ENCODE assay signal across 23 cellular contexts in genomic region chr20:6855074-6855473, GRCh38.
"Had no signal": no experiment of that assay in that cellular context is flagged by ENCODE, and none has a peak within 500 bp of the region (broad histone marks: within the 10 kb centered on the region; RNA-seq: fewer than 3 reads in every experiment).

No MANE protein-coding gene starts in this region.

- DNase-seq: activated CD4-positive, alpha-beta T cell treated with anti-CD3 and anti-CD28 coated beads, Interleukin-2, amount 10 ng/mL, durations not matched to agents 24 days and 14 days; activated CD8-positive, alpha-beta memory T cell treated with anti-CD3 and anti-CD28 coated beads, Interleukin-2, amount 10 ng/mL, durations not matched to agents 7 days and 5 days; activated CD8-positive, alpha-beta T cell treated with anti-CD3 and anti-CD28 coated beads for 36 hours; activated effector memory CD4-positive, alpha-beta T cell treated with anti-CD3 and anti-CD28 coated beads, Interleukin-2, amount 50 U/mL, for 16 hours; activated naive CD4-positive, alpha-beta T cell treated with anti-CD3 and anti-CD28 coated beads, Interleukin-2, amount 10 ng/mL, durations not matched to agents 7 days and 5 days; activated T-cell treated with anti-CD3 and anti-CD28 coated beads for 4 hours; amygdala; esophagus squamous epithelium; gastrocnemius medialis; hippocampal formation; left ventricle myocardium inferior; mammary epithelial cell; midbrain; ovary; right cardiac atrium; stimulated activated CD4-positive, alpha-beta T cell treated with anti-CD3 and anti-CD28 coated beads, Interleukin-4, amount 100 ng/mL, for 24 hours; stimulated activated naive CD4-positive, alpha-beta T cell treated with Interleukin-2 at 50 U/mL for 16 hours; T1000; upper lobe of left lung had no signal

- H3K27me3 ChIP-seq: esophagus squamous epithelium, gastrocnemius medialis, ovary, upper lobe of left lung had no signal

- H3K4me3 Mint-ChIP-seq: activated CD4-positive, alpha-beta T cell treated with anti-CD3 and anti-CD28 coated beads, Interleukin-2, amount 10 ng/mL, durations not matched to agents 24 days and 14 days; activated CD8-positive, alpha-beta memory T cell treated with anti-CD3 and anti-CD28 coated beads, Interleukin-2, amount 10 ng/mL, durations not matched to agents 7 days and 5 days; activated CD8-positive, alpha-beta T cell treated with anti-CD3 and anti-CD28 coated beads for 36 hours; activated naive CD4-positive, alpha-beta T cell treated with anti-CD3 and anti-CD28 coated beads, Interleukin-2, amount 10 ng/mL, durations not matched to agents 7 days and 5 days; natural killer cell treated with Interleukin-12 subunit alpha and Interleukin-12 subunit beta and Interleukin-15 and Interleukin-18, amount 100 ng/mL, for 72 hours had no signal

- H3K36me3 ChIP-seq: esophagus squamous epithelium, gastrocnemius medialis, left ventricle myocardium inferior, ovary, thoracic aorta, upper lobe of left lung had no signal

- H3K27me3 Mint-ChIP-seq: activated CD4-positive, alpha-beta T cell treated with anti-CD3 and anti-CD28 coated beads, Interleukin-2, amount 10 ng/mL, durations not matched to agents 24 days and 14 days; activated CD8-positive, alpha-beta memory T cell treated with anti-CD3 and anti-CD28 coated beads, Interleukin-2, amount 10 ng/mL, durations not matched to agents 7 days and 5 days; activated CD8-positive, alpha-beta T cell treated with anti-CD3 and anti-CD28 coated beads for 36 hours; activated naive CD4-positive, alpha-beta T cell treated with anti-CD3 and anti-CD28 coated beads, Interleukin-2, amount 10 ng/mL, durations not matched to agents 7 days and 5 days had no signal

- H3K27ac ChIP-seq: coronary artery, esophagus squamous epithelium, gastrocnemius medialis, left ventricle myocardium inferior, ovary, thoracic aorta, upper lobe of left lung had no signal

- ATAC-seq: activated CD4-positive, CD25-positive, alpha-beta regulatory T cell treated with anti-CD3 and anti-CD28 coated beads, Interleukin-2, amount 50 U/mL, for 24 hours; activated CD8-positive, alpha-beta memory T cell treated with anti-CD3 and anti-CD28 coated beads, Interleukin-2, amount 10 ng/mL, durations not matched to agents 7 days and 5 days; activated CD8-positive, alpha-beta T cell treated with anti-CD3 and anti-CD28 coated beads for 36 hours; gastrocnemius medialis; natural killer cell treated with Interleukin-12 subunit alpha and Interleukin-12 subunit beta and Interleukin-15 and Interleukin-18, amount 100 ng/mL, for 72 hours; right cardiac atrium had no signal

- H3K4me1 ChIP-seq: gastrocnemius medialis, left ventricle myocardium inferior, upper lobe of left lung had no signal

- H3K4me1 Mint-ChIP-seq: activated CD4-positive, alpha-beta T cell treated with anti-CD3 and anti-CD28 coated beads, Interleukin-2, amount 10 ng/mL, durations not matched to agents 24 days and 14 days; activated CD8-positive, alpha-beta memory T cell treated with anti-CD3 and anti-CD28 coated beads, Interleukin-2, amount 10 ng/mL, durations not matched to agents 7 days and 5 days; activated naive CD4-positive, alpha-beta T cell treated with anti-CD3 and anti-CD28 coated beads, Interleukin-2, amount 10 ng/mL, durations not matched to agents 7 days and 5 days had no signal

- H3K9me3 Mint-ChIP-seq: activated CD4-positive, alpha-beta T cell treated with anti-CD3 and anti-CD28 coated beads, Interleukin-2, amount 10 ng/mL, durations not matched to agents 24 days and 14 days; activated CD8-positive, alpha-beta T cell treated with anti-CD3 and anti-CD28 coated beads for 36 hours had no signal

- H3K9me3 ChIP-seq: esophagus squamous epithelium, gastrocnemius medialis, left ventricle myocardium inferior, ovary, thoracic aorta, upper lobe of left lung had no signal

- H3K4me3 ChIP-seq: coronary artery, esophagus squamous epithelium, gastrocnemius medialis, left ventricle myocardium inferior, ovary, thoracic aorta, upper lobe of left lung had no signal

- H3K36me3 Mint-ChIP-seq: activated CD8-positive, alpha-beta memory T cell treated with anti-CD3 and anti-CD28 coated beads, Interleukin-2, amount 10 ng/mL, durations not matched to agents 7 days and 5 days; activated naive CD4-positive, alpha-beta T cell treated with anti-CD3 and anti-CD28 coated beads, Interleukin-2, amount 10 ng/mL, durations not matched to agents 7 days and 5 days; natural killer cell treated with Interleukin-12 subunit alpha and Interleukin-12 subunit beta and Interleukin-15 and Interleukin-18, amount 100 ng/mL, for 72 hours had no signal

- H3K27ac Mint-ChIP-seq: activated CD4-positive, alpha-beta T cell treated with anti-CD3 and anti-CD28 coated beads, Interleukin-2, amount 10 ng/mL, durations not matched to agents 24 days and 14 days; activated CD8-positive, alpha-beta memory T cell treated with anti-CD3 and anti-CD28 coated beads, Interleukin-2, amount 10 ng/mL, durations not matched to agents 7 days and 5 days; activated CD8-positive, alpha-beta T cell treated with anti-CD3 and anti-CD28 coated beads for 36 hours; activated naive CD4-positive, alpha-beta T cell treated with anti-CD3 and anti-CD28 coated beads, Interleukin-2, amount 10 ng/mL, durations not matched to agents 7 days and 5 days; natural killer cell treated with Interleukin-12 subunit alpha and Interleukin-12 subunit beta and Interleukin-15 and Interleukin-18, amount 100 ng/mL, for 72 hours had no signal
